10 cellular contexts compared by ENCODE assay signal in genomic region chr1:23478896-23479790, GRCh38. TPM values are rescaled to one million over a fixed set of nuclear protein-coding genes. Genes with fewer than 3 reads are reported as not detected.
DNase-seq lines count a peak whose midpoint lies in the region; ATAC-seq and TF ChIP-seq lines count a peak whose summit lies in the region.
"Had no signal": no experiment of that assay in that cellular context is flagged by ENCODE, and none has a peak within 500 bp of the region (broad histone marks: within the 10 kb centered on the region; RNA-seq: fewer than 3 reads in every experiment).

No MANE protein-coding gene starts in this region.

- TF ChIP-seq POLR2A in testis (IDR thresholded peaks at IDR 0.05): no peak

- dilution Hi-C loops in mammary epithelial cell (cut with HindIII; ENCODE audit: low sequenced_read_pairs): no loop called here

- H3K4me1 Mint-ChIP-seq in stimulated activated memory B cell treated with anti-CD40 and anti-IgM and Interleukin-4, amounts not matched to agents 10 μg/mL and 1 μg/mL and 100 μg/mL, for 72 hours: peaks cover 21% of the 10 kb centered on the region

- H3K9ac ChIP-seq in mammary epithelial cell (ENCODE audit: insufficient read depth, low read length): peak overlapping the region; percentile 7

- no peaks in the 10 kb centered on the region for H3K9me3 ChIP-seq in mammary epithelial cell (replicated peaks; ENCODE audit: insufficient read depth, low read length)
- no peaks in the 10 kb centered on the region for H3K9me3 ChIP-seq in left lung
- no peaks in the 10 kb centered on the region for H3K9me3 ChIP-seq in testis
- H3K9me3 ChIP-seq in effector memory CD4-positive, alpha-beta T cell (ENCODE audit: control insufficient read depth, low read length): no peaks in the 10 kb centered on the region

- in situ Hi-C loops in mammary epithelial cell (cut with MboI; ENCODE audit: low sequenced_read_pairs in 2 of 2): no loop called here

- intact Hi-C loops in mammary epithelial cell (cut with micrococcal nuclease): loop anchor here (5.0 kb wide), 1 partner anchor 57 kb away; the partner anchor contains the start of gene TCEA3
- intact Hi-C loops in left lung (cut with DNase I): no loop called here
- intact Hi-C loops in testis (cut with DNase I; ENCODE audit: low total_unique reads): no loop called here

- WGBS in mammary epithelial cell (ENCODE audit: low coverage, missing lambda C conversion rate): 77% methylated on average over 9 of the region's 9 CpGs
- WGBS in testis, 2 donors: 55 to 64% methylated on average over 9 of the region's 9 CpGs

- no peak overlapping the region for H3K27ac ChIP-seq in mammary epithelial cell (ENCODE audit: insufficient read depth, low read depth, low read length)
- H3K27ac ChIP-seq in left lung: peak overlapping the region in 1 of 2 donors; percentile 39
- H3K27ac ChIP-seq in testis: no peak overlapping the region
- no peak overlapping the region for H3K27ac ChIP-seq in effector memory CD4-positive, alpha-beta T cell (ENCODE audit: insufficient read depth, low read length, poor library complexity, severe bottlenecking)

- H3K36me3 Mint-ChIP-seq in stimulated activated memory B cell treated with anti-CD40 and anti-IgM and Interleukin-4, amounts not matched to agents 10 μg/mL and 1 μg/mL and 100 μg/mL, for 72 hours: no peaks in the 10 kb centered on the region

- no peaks in the 10 kb centered on the region for H3K9me3 Mint-ChIP-seq in stimulated activated memory B cell treated with anti-CD40 and anti-IgM and Interleukin-4, amounts not matched to agents 10 μg/mL and 1 μg/mL and 100 μg/mL, for 72 hours
- H3K9me3 Mint-ChIP-seq: activated CD4-positive, alpha-beta memory T cell treated with anti-CD3 and anti-CD28 coated beads, Interleukin-2, amount 10 ng/mL, durations not matched to agents 7 days and 5 days had no signal

- H3K4me3 Mint-ChIP-seq in stimulated activated memory B cell treated with anti-CD40 and anti-IgM and Interleukin-4, amounts not matched to agents 10 μg/mL and 1 μg/mL and 100 μg/mL, for 72 hours: no peak overlapping the region
- H3K4me3 Mint-ChIP-seq: activated CD4-positive, alpha-beta memory T cell treated with anti-CD3 and anti-CD28 coated beads, Interleukin-2, amount 10 ng/mL, durations not matched to agents 7 days and 5 days had no signal

- no peak overlapping the region for H2AFZ ChIP-seq in mammary epithelial cell (ENCODE audit: low read depth, low read length)

- H3K27ac Mint-ChIP-seq in stimulated activated memory B cell treated with anti-CD40 and anti-IgM and Interleukin-4, amounts not matched to agents 10 μg/mL and 1 μg/mL and 100 μg/mL, for 72 hours: no peak overlapping the region
- H3K27ac Mint-ChIP-seq: activated CD4-positive, alpha-beta memory T cell treated with anti-CD3 and anti-CD28 coated beads, Interleukin-2, amount 10 ng/mL, durations not matched to agents 7 days and 5 days had no signal

- CTCF ChIA-PET in mammary epithelial cell (lab: Charles Lee; ENCODE audit: low non-redundant PET): no interaction called here

- peaks cover 20% of the 10 kb centered on the region for H3K27me3 Mint-ChIP-seq in stimulated activated memory B cell treated with anti-CD40 and anti-IgM and Interleukin-4, amounts not matched to agents 10 μg/mL and 1 μg/mL and 100 μg/mL, for 72 hours

- H3K36me3 ChIP-seq in mammary epithelial cell (ENCODE audit: insufficient read depth, low read length) (no peaks in the 10 kb centered on the region), left lung (no peaks in the 10 kb centered on the region), testis (ENCODE audit: low read depth, missing control alignments) (no peaks in the 10 kb centered on the region)
- no peaks in the 10 kb centered on the region for H3K36me3 ChIP-seq in effector memory CD4-positive, alpha-beta T cell (ENCODE audit: control insufficient read depth, insufficient read depth, low read length)

- H3K4me1 ChIP-seq in mammary epithelial cell (ENCODE audit: insufficient read depth, low read length): peaks cover 42% of the 10 kb centered on the region
- H3K4me1 ChIP-seq in left lung: peaks cover 9 to 25% of the 10 kb centered on the region in 2 donors
- peaks cover 26% of the 10 kb centered on the region for H3K4me1 ChIP-seq in testis
- H3K4me1 ChIP-seq in effector memory CD4-positive, alpha-beta T cell (ENCODE audit: control insufficient read depth, insufficient read depth, low read length, poor library complexity, severe bottlenecking): peaks cover 10% of the 10 kb centered on the region

- H3K27me3 ChIP-seq in mammary epithelial cell (ENCODE audit: insufficient read depth, low read length): no peaks in the 10 kb centered on the region
- H3K27me3 ChIP-seq in left lung: peaks cover 0 to 28% of the 10 kb centered on the region in 2 donors
- H3K27me3 ChIP-seq in testis: no peaks in the 10 kb centered on the region
- no peaks in the 10 kb centered on the region for H3K27me3 ChIP-seq in effector memory CD4-positive, alpha-beta T cell (replicated peaks; ENCODE audit: control insufficient read depth, insufficient read depth, low read length, poor library complexity, severe bottlenecking)

- no peaks in the 10 kb centered on the region for H4K20me1 ChIP-seq in mammary epithelial cell (ENCODE audit: insufficient read depth, low read length)

- TF ChIP-seq CTCF in mammary epithelial cell (conservative IDR thresholded peaks at IDR 0.05 in 1 of 2, IDR thresholded peaks at IDR 0.05 in 1 of 2; ENCODE audit: extremely low read depth in 1 of 2, insufficient read depth in 1 of 2, low read depth in 1 of 2, low read length in 2 of 2) (no peak), left lung (IDR thresholded peaks at IDR 0.05) (no peak), testis (IDR thresholded peaks at IDR 0.05) (no peak)

- no TSS peak for BruUV-seq in mammary epithelial cell (replicated peaks; lab: Mats Ljungman, UMichigan)

- DNase-seq in HuH-7 (ENCODE audit: low spot score) (peak; percentile 75), mammary epithelial cell (no peak), left lung (peak; percentile 68 to 77), testis (peak; percentile 24)
- no peak for DNase-seq in effector memory CD4-positive, alpha-beta T cell
- no peak for DNase-seq in activated CD8-positive, alpha-beta memory T cell treated with anti-CD3 and anti-CD28 coated beads for 24 hours
- DNase-seq: activated CD4-positive, alpha-beta memory T cell treated with anti-CD3 and anti-CD28 coated beads, Interleukin-2, amount 10 ng/mL, durations not matched to agents 7 days and 5 days; NCI-H2171 had no signal

- H3K79me2 ChIP-seq in mammary epithelial cell (ENCODE audit: insufficient read depth, low read length): peaks cover 3% of the 10 kb centered on the region

- ATAC-seq in left lung (peak; percentile 69), HG03095 (IDR thresholded peaks at IDR 0.05; ENCODE audit: unreplicated experiment) (no peak)
- ATAC-seq in stimulated activated memory B cell treated with anti-CD40 and anti-IgM and Interleukin-4, amounts not matched to agents 10 μg/mL and 1 μg/mL and 100 μg/mL, for 72 hours: no peak

- no peak overlapping the region for H3K4me2 ChIP-seq in mammary epithelial cell (ENCODE audit: insufficient read depth, low read depth, low read length)

- H3K4me3 ChIP-seq in mammary epithelial cell (replicated peaks in 1 of 3; ENCODE audit: insufficient read depth in 1 of 3, low read depth in 2 of 3, low read length in 3 of 3) (no peak overlapping the region), left lung (no peak overlapping the region), testis (no peak overlapping the region)
- H3K4me3 ChIP-seq in effector memory CD4-positive, alpha-beta T cell (ENCODE audit: insufficient read depth, low read depth, low read length, poor library complexity, severe bottlenecking): no peak overlapping the region

RNA-seq across cellular contexts. Expression of gene ASAP3, which starts 4.8 kb away (rescaled TPM):
- total RNA-seq in mammary epithelial cell (10 to 100 TPM; 11.8 to 22.0 TPM), left lung (10 to 100 TPM; 35.2 to 43.7 TPM), testis (10 to 100 TPM; 43.1 to 48.0 TPM)
- polyA plus RNA-seq in mammary epithelial cell (11.1 TPM), testis (ENCODE audit: insufficient read depth, low read depth, low replicate concordance) (34.1 TPM)
- 24.1 TPM for polyA minus RNA-seq in mammary epithelial cell

RNA-seq across cellular contexts. Expression of gene E2F2, which starts 51.9 kb away (rescaled TPM):
- total RNA-seq in mammary epithelial cell (1 to 10 TPM in 1 of 2 donors, under 1 TPM in 1; 0.17 to 2.2 TPM), left lung (1 to 10 TPM; 3.2 to 4.3 TPM), testis (1 to 10 TPM; 4.2 to 6.6 TPM)
- polyA plus RNA-seq in mammary epithelial cell (0.44 TPM), testis (ENCODE audit: insufficient read depth, low read depth, low replicate concordance) (4.8 TPM)
- polyA minus RNA-seq in mammary epithelial cell: 3.1 TPM

RNA-seq across cellular contexts. Expression of gene TCEA3, which starts 54.6 kb away (rescaled TPM):
- total RNA-seq in mammary epithelial cell: 1 to 10 TPM in 1 of 2 donors, under 1 TPM in 1; 0.24 to 1.5 TPM
- 0.56 TPM for polyA plus RNA-seq in mammary epithelial cell
- not detected for polyA minus RNA-seq in mammary epithelial cell
- total RNA-seq in left lung: 10 to 100 TPM; 28.3 to 43.2 TPM
- total RNA-seq in testis: 10 to 100 TPM; 12.6 to 14.7 TPM
- 10.8 TPM for polyA plus RNA-seq in testis (ENCODE audit: insufficient read depth, low read depth, low replicate concordance)

Comparison
In these comparisons a context has a peak if more than half of its experiments do, and no peak if none do; other contexts are left out.
1. DNase-seq: peak in HuH-7 (single experiment), left lung (2 of 2) and testis (single experiment); none in mammary epithelial cell (single experiment), effector memory CD4-positive, alpha-beta T cell (0 of 3) and activated CD8-positive, alpha-beta memory T cell treated with anti-CD3 and anti-CD28 coated beads for 24 hours (single experiment).
2. RNA of gene TCEA3, which starts 54.6 kb away (total RNA-seq): 28.3 to 43.2 TPM in left lung and 12.6 to 14.7 TPM in testis; 0.24 to 1.5 TPM in mammary epithelial cell; every median in the first group is over 4 times any median in the second.